Comparison of ENCODE assay signal across 1 cellular context in the genomic region with DNA sequence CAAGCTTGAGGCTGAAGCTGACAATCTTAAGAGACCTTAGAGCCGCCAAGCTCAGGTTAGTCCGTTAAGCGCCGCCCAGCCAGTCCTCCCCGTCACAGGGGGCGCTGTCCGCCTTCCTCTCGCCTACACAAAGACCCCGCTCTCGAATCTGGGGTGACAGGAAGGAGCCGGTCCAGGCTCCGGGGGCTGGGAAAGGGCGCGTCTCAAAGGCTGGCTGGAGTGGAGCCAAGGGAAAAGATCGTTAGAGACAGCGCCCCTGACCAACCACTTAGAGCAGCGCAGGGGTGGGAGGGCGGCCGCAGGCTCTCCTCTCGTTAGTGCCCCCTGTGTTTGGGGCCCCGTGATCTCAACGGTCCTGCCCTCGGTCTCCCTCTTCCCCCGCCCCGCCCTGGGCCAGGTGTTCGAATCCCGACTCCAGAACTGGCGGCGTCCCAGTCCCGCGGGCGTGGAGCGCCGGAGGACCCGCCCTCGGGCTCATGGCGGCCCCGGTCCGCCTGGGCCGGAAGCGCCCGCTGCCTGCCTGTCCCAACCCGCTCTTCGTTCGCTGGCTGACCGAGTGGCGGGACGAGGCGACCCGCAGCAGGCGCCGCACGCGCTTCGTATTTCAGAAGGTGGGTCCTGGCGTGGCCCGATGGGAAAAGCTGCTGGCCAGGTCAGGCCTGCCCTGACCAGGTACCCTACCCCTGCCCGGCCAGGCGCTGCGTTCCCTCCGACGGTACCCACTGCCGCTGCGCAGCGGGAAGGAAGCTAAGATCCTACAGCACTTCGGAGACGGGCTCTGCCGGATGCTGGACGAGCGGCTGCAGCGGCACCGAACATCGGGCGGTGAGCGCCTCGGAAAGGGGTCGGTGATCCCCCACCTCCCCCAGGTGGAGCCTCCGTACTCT.
TF ChIP-seq lines count a peak whose summit lies in the region.

A gene with protein sequence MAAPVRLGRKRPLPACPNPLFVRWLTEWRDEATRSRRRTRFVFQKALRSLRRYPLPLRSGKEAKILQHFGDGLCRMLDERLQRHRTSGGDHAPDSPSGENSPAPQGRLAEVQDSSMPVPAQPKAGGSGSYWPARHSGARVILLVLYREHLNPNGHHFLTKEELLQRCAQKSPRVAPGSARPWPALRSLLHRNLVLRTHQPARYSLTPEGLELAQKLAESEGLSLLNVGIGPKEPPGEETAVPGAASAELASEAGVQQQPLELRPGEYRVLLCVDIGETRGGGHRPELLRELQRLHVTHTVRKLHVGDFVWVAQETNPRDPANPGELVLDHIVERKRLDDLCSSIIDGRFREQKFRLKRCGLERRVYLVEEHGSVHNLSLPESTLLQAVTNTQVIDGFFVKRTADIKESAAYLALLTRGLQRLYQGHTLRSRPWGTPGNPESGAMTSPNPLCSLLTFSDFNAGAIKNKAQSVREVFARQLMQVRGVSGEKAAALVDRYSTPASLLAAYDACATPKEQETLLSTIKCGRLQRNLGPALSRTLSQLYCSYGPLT (plus strand): TSS at position 156 of the 887 bp plus-strand sequence. CDS start 321 bp downstream, at position 477.

TF ChIP-seq in HepG2, 621 proteins besides CTCF, POLR2A, EP300 and RAD21 (continued from another document and continues in another):
- TF ChIP-seq SOX6 (IDR thresholded peaks at IDR 0.05), result no peak
- peak; percentile 69 for TF ChIP-seq SOX6 (CRISPR knock-in tag; IDR thresholded peaks at IDR 0.05)
- TF ChIP-seq ADNP (CRISPR knock-in tag; IDR thresholded peaks at IDR 0.05), result peak; percentile 27; the same call in 1 of the 2 replicates
- TF ChIP-seq MAFF (IDR thresholded peaks at IDR 0.05; ENCODE audit: low read depth, low read length), result no peak
- 0 out of 2 replicates have a peak, but pooled peaks have one; percentile 58 for TF ChIP-seq GZF1 (CRISPR knock-in tag; IDR thresholded peaks at IDR 0.05)
- TF ChIP-seq ZNF569 (CRISPR knock-in tag; IDR thresholded peaks at IDR 0.05; ENCODE audit: borderline replicate concordance), result 0 out of 2 replicates have a peak, but pooled peaks have one; percentile 62
- peak; percentile 66; the same call in 1 of the 2 replicates for TF ChIP-seq ZNF343 (CRISPR knock-in tag; IDR thresholded peaks at IDR 0.05)
- peak; percentile 87 for TF ChIP-seq HOXA3 (CRISPR knock-in tag; IDR thresholded peaks at IDR 0.05)
- TF ChIP-seq, protein P1, sequence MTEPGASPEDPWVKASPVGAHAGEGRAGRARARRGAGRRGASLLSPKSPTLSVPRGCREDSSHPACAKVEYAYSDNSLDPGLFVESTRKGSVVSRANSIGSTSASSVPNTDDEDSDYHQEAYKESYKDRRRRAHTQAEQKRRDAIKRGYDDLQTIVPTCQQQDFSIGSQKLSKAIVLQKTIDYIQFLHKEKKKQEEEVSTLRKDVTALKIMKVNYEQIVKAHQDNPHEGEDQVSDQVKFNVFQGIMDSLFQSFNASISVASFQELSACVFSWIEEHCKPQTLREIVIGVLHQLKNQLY (CRISPR knock-in tag; IDR thresholded peaks at IDR 0.05), result 0 out of 2 replicates have a peak, but pooled peaks have one; percentile 33
- peak; percentile 23; the same call in 1 of the 2 replicates for TF ChIP-seq ZNF629 (CRISPR knock-in tag; conservative IDR thresholded peaks at IDR 0.05)
- TF ChIP-seq ZNF496 (CRISPR knock-in tag; IDR thresholded peaks at IDR 0.05; ENCODE audit: insufficient replicate concordance), result no peak
- TF ChIP-seq, protein P2, sequence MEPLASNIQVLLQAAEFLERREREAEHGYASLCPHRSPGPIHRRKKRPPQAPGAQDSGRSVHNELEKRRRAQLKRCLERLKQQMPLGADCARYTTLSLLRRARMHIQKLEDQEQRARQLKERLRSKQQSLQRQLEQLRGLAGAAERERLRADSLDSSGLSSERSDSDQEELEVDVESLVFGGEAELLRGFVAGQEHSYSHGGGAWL (CRISPR knock-in tag; IDR thresholded peaks at IDR 0.05), result peak; percentile 28; the same call in 1 of the 2 replicates
- TF ChIP-seq RXRB (CRISPR knock-in tag; IDR thresholded peaks at IDR 0.05; ENCODE audit: borderline replicate concordance), result peak; percentile 71
- TF ChIP-seq KLF12 (CRISPR knock-in tag; IDR thresholded peaks at IDR 0.05; ENCODE audit: borderline replicate concordance), result peak; percentile 84; the same call in 1 of the 2 replicates
- TF ChIP-seq, protein P3, sequence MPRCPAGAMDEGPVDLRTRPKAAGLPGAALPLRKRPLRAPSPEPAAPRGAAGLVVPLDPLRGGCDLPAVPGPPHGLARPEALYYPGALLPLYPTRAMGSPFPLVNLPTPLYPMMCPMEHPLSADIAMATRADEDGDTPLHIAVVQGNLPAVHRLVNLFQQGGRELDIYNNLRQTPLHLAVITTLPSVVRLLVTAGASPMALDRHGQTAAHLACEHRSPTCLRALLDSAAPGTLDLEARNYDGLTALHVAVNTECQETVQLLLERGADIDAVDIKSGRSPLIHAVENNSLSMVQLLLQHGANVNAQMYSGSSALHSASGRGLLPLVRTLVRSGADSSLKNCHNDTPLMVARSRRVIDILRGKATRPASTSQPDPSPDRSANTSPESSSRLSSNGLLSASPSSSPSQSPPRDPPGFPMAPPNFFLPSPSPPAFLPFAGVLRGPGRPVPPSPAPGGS (CRISPR knock-in tag; IDR thresholded peaks at IDR 0.05), result no peak; the same call in 1 of the 2 replicates
- TF ChIP-seq NCOA1 (CRISPR knock-in tag; IDR thresholded peaks at IDR 0.05), result no peak; the same call in 1 of the 2 replicates
- TF ChIP-seq, protein P4, sequence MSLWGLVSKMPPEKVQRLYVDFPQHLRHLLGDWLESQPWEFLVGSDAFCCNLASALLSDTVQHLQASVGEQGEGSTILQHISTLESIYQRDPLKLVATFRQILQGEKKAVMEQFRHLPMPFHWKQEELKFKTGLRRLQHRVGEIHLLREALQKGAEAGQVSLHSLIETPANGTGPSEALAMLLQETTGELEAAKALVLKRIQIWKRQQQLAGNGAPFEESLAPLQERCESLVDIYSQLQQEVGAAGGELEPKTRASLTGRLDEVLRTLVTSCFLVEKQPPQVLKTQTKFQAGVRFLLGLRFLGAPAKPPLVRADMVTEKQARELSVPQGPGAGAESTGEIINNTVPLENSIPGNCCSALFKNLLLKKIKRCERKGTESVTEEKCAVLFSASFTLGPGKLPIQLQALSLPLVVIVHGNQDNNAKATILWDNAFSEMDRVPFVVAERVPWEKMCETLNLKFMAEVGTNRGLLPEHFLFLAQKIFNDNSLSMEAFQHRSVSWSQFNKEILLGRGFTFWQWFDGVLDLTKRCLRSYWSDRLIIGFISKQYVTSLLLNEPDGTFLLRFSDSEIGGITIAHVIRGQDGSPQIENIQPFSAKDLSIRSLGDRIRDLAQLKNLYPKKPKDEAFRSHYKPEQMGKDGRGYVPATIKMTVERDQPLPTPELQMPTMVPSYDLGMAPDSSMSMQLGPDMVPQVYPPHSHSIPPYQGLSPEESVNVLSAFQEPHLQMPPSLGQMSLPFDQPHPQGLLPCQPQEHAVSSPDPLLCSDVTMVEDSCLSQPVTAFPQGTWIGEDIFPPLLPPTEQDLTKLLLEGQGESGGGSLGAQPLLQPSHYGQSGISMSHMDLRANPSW (CRISPR knock-in tag; IDR thresholded peaks at IDR 0.05; ENCODE audit: borderline replicate concordance), result 0 out of 2 replicates have a peak, but pooled peaks have one; percentile 81
- no peak for TF ChIP-seq HNRNPH1 (optimal IDR thresholded peaks at IDR 0.05; ENCODE audit: low read depth, low read length)
- peak; percentile 75; the same call in 1 of the 2 replicates for TF ChIP-seq MEIS2 (CRISPR knock-in tag; IDR thresholded peaks at IDR 0.05)
- no peak for TF ChIP-seq SRSF1 (optimal IDR thresholded peaks at IDR 0.05; ENCODE audit: low read depth, low read length)
- TF ChIP-seq, protein P5, sequence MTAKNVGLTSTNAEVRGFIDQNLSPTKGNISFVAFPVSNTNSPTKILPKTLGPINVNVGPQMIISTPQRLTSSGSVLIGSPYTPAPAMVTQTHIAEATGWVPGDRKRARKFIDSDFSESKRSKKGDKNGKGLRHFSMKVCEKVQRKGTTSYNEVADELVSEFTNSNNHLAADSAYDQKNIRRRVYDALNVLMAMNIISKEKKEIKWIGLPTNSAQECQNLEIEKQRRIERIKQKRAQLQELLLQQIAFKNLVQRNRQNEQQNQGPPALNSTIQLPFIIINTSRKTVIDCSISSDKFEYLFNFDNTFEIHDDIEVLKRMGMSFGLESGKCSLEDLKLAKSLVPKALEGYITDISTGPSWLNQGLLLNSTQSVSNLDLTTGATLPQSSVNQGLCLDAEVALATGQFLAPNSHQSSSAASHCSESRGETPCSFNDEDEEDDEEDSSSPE (CRISPR knock-in tag; IDR thresholded peaks at IDR 0.05), result peak; percentile 79
- TF ChIP-seq HNRNPUL1 (IDR thresholded peaks at IDR 0.05; ENCODE audit: low read depth, low read length), result no peak
- TF ChIP-seq, protein P6, sequence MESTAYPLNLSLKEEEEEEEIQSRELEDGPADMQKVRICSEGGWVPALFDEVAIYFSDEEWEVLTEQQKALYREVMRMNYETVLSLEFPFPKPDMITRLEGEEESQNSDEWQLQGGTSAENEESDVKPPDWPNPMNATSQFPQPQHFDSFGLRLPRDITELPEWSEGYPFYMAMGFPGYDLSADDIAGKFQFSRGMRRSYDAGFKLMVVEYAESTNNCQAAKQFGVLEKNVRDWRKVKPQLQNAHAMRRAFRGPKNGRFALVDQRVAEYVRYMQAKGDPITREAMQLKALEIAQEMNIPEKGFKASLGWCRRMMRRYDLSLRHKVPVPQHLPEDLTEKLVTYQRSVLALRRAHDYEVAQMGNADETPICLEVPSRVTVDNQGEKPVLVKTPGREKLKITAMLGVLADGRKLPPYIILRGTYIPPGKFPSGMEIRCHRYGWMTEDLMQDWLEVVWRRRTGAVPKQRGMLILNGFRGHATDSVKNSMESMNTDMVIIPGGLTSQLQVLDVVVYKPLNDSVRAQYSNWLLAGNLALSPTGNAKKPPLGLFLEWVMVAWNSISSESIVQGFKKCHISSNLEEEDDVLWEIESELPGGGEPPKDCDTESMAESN (CRISPR knock-in tag; conservative IDR thresholded peaks at IDR 0.05), result peak; percentile 41
- TF ChIP-seq, protein P7, sequence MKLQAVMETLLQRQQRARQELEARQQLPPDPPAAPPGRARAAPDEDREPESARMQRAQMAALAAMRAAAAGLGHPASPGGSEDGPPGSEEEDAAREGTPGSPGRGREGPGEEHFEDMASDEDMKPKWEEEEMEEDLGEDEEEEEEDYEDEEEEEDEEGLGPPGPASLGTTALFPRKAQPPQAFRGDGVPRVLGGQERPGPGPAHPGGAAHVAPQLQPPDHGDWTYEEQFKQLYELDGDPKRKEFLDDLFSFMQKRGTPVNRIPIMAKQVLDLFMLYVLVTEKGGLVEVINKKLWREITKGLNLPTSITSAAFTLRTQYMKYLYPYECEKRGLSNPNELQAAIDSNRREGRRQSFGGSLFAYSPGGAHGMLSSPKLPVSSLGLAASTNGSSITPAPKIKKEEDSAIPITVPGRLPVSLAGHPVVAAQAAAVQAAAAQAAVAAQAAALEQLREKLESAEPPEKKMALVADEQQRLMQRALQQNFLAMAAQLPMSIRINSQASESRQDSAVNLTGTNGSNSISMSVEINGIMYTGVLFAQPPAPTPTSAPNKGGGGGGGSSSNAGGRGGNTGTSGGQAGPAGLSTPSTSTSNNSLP (IDR thresholded peaks at IDR 0.05; ENCODE audit: low read depth, low read length), result 0 out of 2 replicates have a peak, but pooled peaks have one; percentile 30
- TF ChIP-seq, protein P8, sequence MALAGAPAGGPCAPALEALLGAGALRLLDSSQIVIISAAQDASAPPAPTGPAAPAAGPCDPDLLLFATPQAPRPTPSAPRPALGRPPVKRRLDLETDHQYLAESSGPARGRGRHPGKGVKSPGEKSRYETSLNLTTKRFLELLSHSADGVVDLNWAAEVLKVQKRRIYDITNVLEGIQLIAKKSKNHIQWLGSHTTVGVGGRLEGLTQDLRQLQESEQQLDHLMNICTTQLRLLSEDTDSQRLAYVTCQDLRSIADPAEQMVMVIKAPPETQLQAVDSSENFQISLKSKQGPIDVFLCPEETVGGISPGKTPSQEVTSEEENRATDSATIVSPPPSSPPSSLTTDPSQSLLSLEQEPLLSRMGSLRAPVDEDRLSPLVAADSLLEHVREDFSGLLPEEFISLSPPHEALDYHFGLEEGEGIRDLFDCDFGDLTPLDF (CRISPR knock-in tag; IDR thresholded peaks at IDR 0.05), result peak; percentile 70
- 0 out of 2 replicates have a peak, but pooled peaks have one; percentile 12 for TF ChIP-seq HDAC2 (CRISPR knock-in tag; IDR thresholded peaks at IDR 0.05)
- TF ChIP-seq ZNF446 (CRISPR knock-in tag; IDR thresholded peaks at IDR 0.05), result peak; percentile 81; the same call in 1 of the 2 replicates
- TF ChIP-seq U2AF2 (IDR thresholded peaks at IDR 0.05; ENCODE audit: low read depth, low read length), result no peak
- TF ChIP-seq ZBTB1 (CRISPR knock-in tag; IDR thresholded peaks at IDR 0.05; ENCODE audit: borderline replicate concordance), result no peak
- peak; percentile 74 for TF ChIP-seq MED1 (CRISPR knock-in tag; IDR thresholded peaks at IDR 0.05)
- TF ChIP-seq, protein P9, sequence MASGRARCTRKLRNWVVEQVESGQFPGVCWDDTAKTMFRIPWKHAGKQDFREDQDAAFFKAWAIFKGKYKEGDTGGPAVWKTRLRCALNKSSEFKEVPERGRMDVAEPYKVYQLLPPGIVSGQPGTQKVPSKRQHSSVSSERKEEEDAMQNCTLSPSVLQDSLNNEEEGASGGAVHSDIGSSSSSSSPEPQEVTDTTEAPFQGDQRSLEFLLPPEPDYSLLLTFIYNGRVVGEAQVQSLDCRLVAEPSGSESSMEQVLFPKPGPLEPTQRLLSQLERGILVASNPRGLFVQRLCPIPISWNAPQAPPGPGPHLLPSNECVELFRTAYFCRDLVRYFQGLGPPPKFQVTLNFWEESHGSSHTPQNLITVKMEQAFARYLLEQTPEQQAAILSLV (CRISPR knock-in tag; IDR thresholded peaks at IDR 0.05; ENCODE audit: borderline replicate concordance), result 0 out of 2 replicates have a peak, but pooled peaks have one; percentile 20
- TF ChIP-seq TOPORS (CRISPR knock-in tag; IDR thresholded peaks at IDR 0.05), result no peak
- TF ChIP-seq ZFY (CRISPR knock-in tag; IDR thresholded peaks at IDR 0.05), result peak; percentile 80
- TF ChIP-seq FOXM1 (CRISPR knock-in tag; IDR thresholded peaks at IDR 0.05), result no peak
- TF ChIP-seq IKZF1 (IDR thresholded peaks at IDR 0.05), result no peak
- TF ChIP-seq ZBTB20 (CRISPR knock-in tag; IDR thresholded peaks at IDR 0.05; ENCODE audit: borderline replicate concordance, low read depth), result peak; percentile 41; the same call in 1 of the 2 replicates
- peak; percentile 90 for TF ChIP-seq ZNF563 (CRISPR knock-in tag; IDR thresholded peaks at IDR 0.05)
- no peak for TF ChIP-seq ZFYVE20 (CRISPR knock-in tag; IDR thresholded peaks at IDR 0.05; ENCODE audit: borderline replicate concordance, low read depth)
- TF ChIP-seq HNF4G (IDR thresholded peaks at IDR 0.05; ENCODE audit: borderline replicate concordance, low read depth, low read length), result no peak
- no peak; the same call in 1 of the 2 replicates for TF ChIP-seq HNF4G (CRISPR knock-in tag; IDR thresholded peaks at IDR 0.05; ENCODE audit: borderline replicate concordance, low read depth)
- peak; percentile 90 for TF ChIP-seq KDM2A (CRISPR knock-in tag; IDR thresholded peaks at IDR 0.05; ENCODE audit: borderline replicate concordance, low read depth)
- TF ChIP-seq TEAD3 (CRISPR knock-in tag; optimal IDR thresholded peaks at IDR 0.05; ENCODE audit: borderline replicate concordance), result peak; percentile 29
- TF ChIP-seq FOXK2 (IDR thresholded peaks at IDR 0.05), result no peak
- TF ChIP-seq, protein P10, sequence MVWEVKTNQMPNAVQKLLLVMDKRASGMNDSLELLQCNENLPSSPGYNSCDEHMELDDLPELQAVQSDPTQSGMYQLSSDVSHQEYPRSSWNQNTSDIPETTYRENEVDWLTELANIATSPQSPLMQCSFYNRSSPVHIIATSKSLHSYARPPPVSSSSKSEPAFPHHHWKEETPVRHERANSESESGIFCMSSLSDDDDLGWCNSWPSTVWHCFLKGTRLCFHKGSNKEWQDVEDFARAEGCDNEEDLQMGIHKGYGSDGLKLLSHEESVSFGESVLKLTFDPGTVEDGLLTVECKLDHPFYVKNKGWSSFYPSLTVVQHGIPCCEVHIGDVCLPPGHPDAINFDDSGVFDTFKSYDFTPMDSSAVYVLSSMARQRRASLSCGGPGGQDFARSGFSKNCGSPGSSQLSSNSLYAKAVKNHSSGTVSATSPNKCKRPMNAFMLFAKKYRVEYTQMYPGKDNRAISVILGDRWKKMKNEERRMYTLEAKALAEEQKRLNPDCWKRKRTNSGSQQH (CRISPR knock-in tag; IDR thresholded peaks at IDR 0.05; ENCODE audit: low read depth), result peak; percentile 79; the same call in 1 of the 2 replicates
